Comparison of ENCODE assay signal across 15 cellular contexts in genomic region chr2:170739048-170739447, GRCh38.
A peak's percentile ranks its signal among the peaks of the same experiment; 100 is the strongest.
DNase-seq lines count a peak whose midpoint lies in the region; ATAC-seq and FAIRE-seq lines count a peak whose summit lies in the region.
"Had no signal": no experiment of that assay in that cellular context is flagged by ENCODE, and none has a peak within 500 bp of the region (broad histone marks: within the 10 kb centered on the region; RNA-seq: fewer than 3 reads in every experiment).

No MANE protein-coding gene starts in this region.

- ATAC-seq in HG02938 (IDR thresholded peaks at IDR 0.05; ENCODE audit: unreplicated experiment) = no peak
- ATAC-seq in HG02571 (IDR thresholded peaks at IDR 0.05; ENCODE audit: unreplicated experiment) = no peak
- ATAC-seq: activated naive CD8-positive, alpha-beta T cell treated with anti-CD3 and anti-CD28 coated beads, Interleukin-2, amount 50 U/mL, for 24 hours had no signal

- no peak overlapping the region for H3K27ac ChIP-seq in caudate nucleus (ENCODE audit: low read depth, low read length)
- H3K27ac ChIP-seq: 22Rv1, esophagus muscularis mucosa, right atrium auricular region, SK-N-MC had no signal

- FAIRE-seq in urothelium cell line (lab: Jason Lieb, UNC) = peak; percentile 79

- DNase-seq in SIG-M5 treated with dmso at 0.1 percent for 504 hours (lab: John Stamatoyannopoulos, UW; ENCODE audit: unreplicated experiment) (peak; percentile 13), SIG-M5 (lab: John Stamatoyannopoulos, UW) (no peak), SW480 (ENCODE audit: low spot score) (peak; percentile 42), foreskin melanocyte (peak; percentile 25), urothelium cell line (ENCODE audit: low spot score) (peak; percentile 76), caudate nucleus (lab: John Stamatoyannopoulos, UW) (no peak)
- DNase-seq: activated CD4-positive, alpha-beta memory T cell treated with anti-CD3 and anti-CD28 coated beads, Interleukin-2, amount 10 ng/mL, durations not matched to agents 7 days and 5 days; activated naive CD8-positive, alpha-beta T cell treated with anti-CD3 and anti-CD28 coated beads, Interleukin-2, amount 50 U/mL, for 24 hours; NCI-H2171 had no signal

Comparison
In these comparisons a context has a peak if more than half of its experiments do, and no peak if none do; other contexts are left out.
1. DNase-seq: peak in SIG-M5 treated with dmso at 0.1 percent for 504 hours (single experiment), SW480 (single experiment), foreskin melanocyte (single experiment) and urothelium cell line (single experiment); none in SIG-M5 (single experiment) and caudate nucleus (0 of 61).